In genomic region chr4:39597695-39598381, GRCh38 we compare ENCODE assay signal across 31 cellular contexts. TPM values are rescaled to one million over a fixed set of nuclear protein-coding genes. Genes with fewer than 3 reads are reported as not detected.
DNase-seq lines count a peak whose midpoint lies in the region; ATAC-seq, FAIRE-seq and TF ChIP-seq lines count a peak whose summit lies in the region.
"Had no signal": no experiment of that assay in that cellular context is flagged by ENCODE, and none has a peak within 500 bp of the region (broad histone marks: within the 10 kb centered on the region; RNA-seq: fewer than 3 reads in every experiment).

No MANE protein-coding gene starts in this region.

- TF ChIP-seq CTCF in HL-60 (IDR thresholded peaks at IDR 0.05; ENCODE audit: insufficient read depth, low read length) (no peak), osteoblast (IDR thresholded peaks at IDR 0.05; ENCODE audit: extremely low read depth, low read depth, low read length) (no peak)

- no peak overlapping the region for H2AFZ ChIP-seq in osteoblast (ENCODE audit: low read length)
- H2AFZ ChIP-seq: PC-9 had no signal

- H3K27me3 ChIP-seq in HL-60 (ENCODE audit: insufficient read depth, poor library complexity, severe bottlenecking) (no peaks in the 10 kb centered on the region), adipocyte (replicated peaks; ENCODE audit: control insufficient read depth, insufficient read depth, low read length) (no peaks in the 10 kb centered on the region), osteoblast (ENCODE audit: insufficient read depth, low read length) (no peaks in the 10 kb centered on the region)
- H3K27me3 ChIP-seq: BLaER1 treated with 17β-estradiol and CSF1 and Interleukin-3, amounts not matched to agents 10 nM and 100 nM; esophagus squamous epithelium; heart right ventricle had no signal

- H3K9ac ChIP-seq in adipocyte (ENCODE audit: low read length) = no peak overlapping the region
- H3K9ac ChIP-seq: BLaER1 treated with 17β-estradiol and CSF1 and Interleukin-3, amounts not matched to agents 10 nM and 100 nM had no signal

- no peaks in the 10 kb centered on the region for H4K20me1 ChIP-seq in osteoblast (ENCODE audit: insufficient read depth, low read length)
- H4K20me1 ChIP-seq: BLaER1 treated with 17β-estradiol and CSF1 and Interleukin-3, amounts not matched to agents 10 nM and 100 nM had no signal

- no peak for ATAC-seq in GM19397 (IDR thresholded peaks at IDR 0.05; ENCODE audit: unreplicated experiment)
- ATAC-seq: activated naive CD8-positive, alpha-beta T cell treated with anti-CD3 and anti-CD28 coated beads, Interleukin-2, amount 50 U/mL, for 24 hours; activated T-cell treated with anti-CD3 and anti-CD28 coated beads, Interleukin-2, amount 50 U/mL, for 4 hours; heart right ventricle; naive thymus-derived CD4-positive, alpha-beta T cell; Right ventricle myocardium inferior; SK-N-SH treated with all-trans-retinoic acid at 6 μM for 48 hours had no signal

- H3K4me2 ChIP-seq in osteoblast (ENCODE audit: insufficient read depth, low read length) = no peak overlapping the region
- H3K4me2 ChIP-seq: BLaER1 treated with 17β-estradiol and CSF1 and Interleukin-3, amounts not matched to agents 10 nM and 100 nM; PC-9 had no signal

- FAIRE-seq in H54 (lab: Jason Lieb, UNC) = no peak
- FAIRE-seq: frontal cortex, GM12892, kidney had no signal

- no peaks in the 10 kb centered on the region for H3K9me3 ChIP-seq in adipocyte (ENCODE audit: control insufficient read depth, low read length)
- H3K9me3 ChIP-seq in osteoblast (ENCODE audit: low read depth, low read length) = no peaks in the 10 kb centered on the region
- H3K9me3 ChIP-seq: esophagus squamous epithelium, heart right ventricle had no signal

- peaks cover 52% of the 10 kb centered on the region for H3K36me3 ChIP-seq in adipocyte (ENCODE audit: control insufficient read depth, insufficient read depth, low read length, severe bottlenecking)
- peaks cover 8% of the 10 kb centered on the region for H3K36me3 ChIP-seq in osteoblast (ENCODE audit: insufficient read depth, low read length)

- no peak for DNase-seq in HL-60 (ENCODE audit: low read depth in 1 of 2, low spot score in 1 of 2)
- peak; percentile 13 to 30 for DNase-seq in Kasumi-1 (lab: John Stamatoyannopoulos, UW)
- DNase-seq in adipocyte (ENCODE audit: low read depth) = peak; percentile 21
- no peak for DNase-seq in osteoblast (ENCODE audit: insufficient read length, low spot score, missing footprints)
- DNase-seq in H54 (ENCODE audit: insufficient read length, low spot score) = no peak
- DNase-seq in hepatic stellate cell (ENCODE audit: low spot score) = no peak
- DNase-seq: activated CD4-positive, alpha-beta T cell treated with anti-CD3 and anti-CD28 coated beads, Interleukin-2, amount 50 U/mL, for 1 hour; activated gamma-delta T cell treated with Interleukin-2 at 50 U/mL for 16 hours; activated naive CD8-positive, alpha-beta T cell treated with anti-CD3 and anti-CD28 coated beads, Interleukin-2, amount 50 U/mL, for 24 hours; activated T-cell treated with anti-CD3 and anti-CD28 coated beads, Interleukin-2, amount 50 U/mL, for 4 hours; central memory CD4-positive, alpha-beta T cell; dermis blood vessel endothelial cell; EL; esophagus squamous epithelium; H9; heart right ventricle; KG1; kidney; naive thymus-derived CD4-positive, alpha-beta T cell; NCI-H1048; NCI-H524; PC-9; stimulated activated CD4-positive, alpha-beta T cell treated with anti-CD3 and anti-CD28 coated beads, Interleukin-15, amount 100 ng/mL, for 24 hours; stimulated activated CD4-positive, alpha-beta T cell treated with anti-CD3 and anti-CD28 coated beads, Interleukin-4, amount 100 ng/mL, for 4 hours had no signal

- H3K4me3 ChIP-seq in HL-60 (replicated peaks; ENCODE audit: insufficient read depth, low read length) (no peak overlapping the region), adipocyte (ENCODE audit: low read length) (no peak overlapping the region), osteoblast (ENCODE audit: insufficient read depth, low read length) (no peak overlapping the region)
- H3K4me3 ChIP-seq: BLaER1 treated with 17β-estradiol and CSF1 and Interleukin-3, amounts not matched to agents 10 nM and 100 nM; esophagus squamous epithelium; heart right ventricle; PC-9 had no signal

- H3K27ac ChIP-seq in HL-60 (replicated peaks) (peak overlapping the region; percentile 37), osteoblast (ENCODE audit: low read depth, low read length) (peak overlapping the region; percentile 20)
- H3K27ac ChIP-seq: BLaER1 treated with 17β-estradiol and CSF1 and Interleukin-3, amounts not matched to agents 10 nM and 100 nM; esophagus squamous epithelium; heart right ventricle; PC-9; VCaP had no signal

- TF ChIP-seq POLR2A in H54 (IDR thresholded peaks at IDR 0.05; ENCODE audit: low read depth, low read length) = no peak

- no peaks in the 10 kb centered on the region for H3K4me1 ChIP-seq in adipocyte (ENCODE audit: control insufficient read depth, insufficient read depth, low read length)
- peaks cover 8% of the 10 kb centered on the region for H3K4me1 ChIP-seq in osteoblast (ENCODE audit: insufficient read depth, low read length)
- H3K4me1 ChIP-seq: BLaER1 treated with 17β-estradiol and CSF1 and Interleukin-3, amounts not matched to agents 10 nM and 100 nM; esophagus squamous epithelium had no signal

- H3K79me2 ChIP-seq in osteoblast (ENCODE audit: insufficient read depth, low read length) = peaks cover 10% of the 10 kb centered on the region

RNA-seq across cellular contexts. Expression of gene SMIM14, which starts 40.8 kb away (rescaled TPM):
- total RNA-seq in osteoblast = 61.5 and 68.7 TPM in 2 replicates

Comparison
In these comparisons a context has a peak if more than half of its experiments do, and no peak if none do; other contexts are left out.
1. DNase-seq: peak in Kasumi-1 (2 of 2) and adipocyte (single experiment); none in HL-60 (0 of 2), osteoblast (single experiment), H54 (single experiment) and hepatic stellate cell (single experiment).